ENCODE assay signal across 15 cellular contexts in genomic region chr2:176582183-176582582, GRCh38.
DNase-seq lines count a peak whose midpoint lies in the region; ATAC-seq, FAIRE-seq and TF ChIP-seq lines count a peak whose summit lies in the region.
"Had no signal": no experiment of that assay in that cellular context is flagged by ENCODE, and none has a peak within 500 bp of the region (broad histone marks: within the 10 kb centered on the region; RNA-seq: fewer than 3 reads in every experiment).

No MANE protein-coding gene starts in this region.

- peaks cover 1% of the 10 kb centered on the region for H3K36me3 Mint-ChIP-seq in activated T-helper 1 cell treated with anti-CD3 and anti-CD28 coated beads, Interleukin-12 subunit alpha, Interleukin-12 subunit beta, Interleukin-2, Interleukin-4 antibody, amounts not matched to agents 30 ng/mL and 10 ng/mL and 1 ng/mL, durations not matched to agents 14 hours and 24 hours and 36 hours (ENCODE audit: low read depth)

- CTCF ChIA-PET in A673 (lab: Charles Lee) (no interaction called here), PC-3 (lab: Charles Lee) (interaction anchor here (1.5 kb wide), 1 partner anchor 127 kb away, joined by 4 read pairs; no protein-coding TSS in a partner anchor)

- H3K79me2 ChIP-seq in PC-3 (ENCODE audit: low read length) (no peaks in the 10 kb centered on the region), osteoblast (ENCODE audit: insufficient read depth, low read length) (no peaks in the 10 kb centered on the region)

- H3K9me3 Mint-ChIP-seq in activated T-helper 1 cell treated with anti-CD3 and anti-CD28 coated beads, Interleukin-12 subunit alpha, Interleukin-12 subunit beta, Interleukin-2, Interleukin-4 antibody, amounts not matched to agents 30 ng/mL and 10 ng/mL and 1 ng/mL, durations not matched to agents 14 hours and 24 hours and 36 hours, result no peaks in the 10 kb centered on the region

- TF ChIP-seq CTCF in A673 (conservative IDR thresholded peaks at IDR 0.05; ENCODE audit: low read depth, low read length), result no peak
- TF ChIP-seq CTCF in PC-3 (conservative IDR thresholded peaks at IDR 0.05; ENCODE audit: low read depth, low read length), result no peak
- no peak for TF ChIP-seq CTCF in osteoblast (IDR thresholded peaks at IDR 0.05; ENCODE audit: extremely low read depth, low read depth, low read length)

- H3K4me1 ChIP-seq in A673 (ENCODE audit: insufficient read depth, low read length, poor library complexity, severe bottlenecking), result peaks cover 24% of the 10 kb centered on the region
- H3K4me1 ChIP-seq in PC-3 (ENCODE audit: insufficient read depth, low read length), result peaks cover 40% of the 10 kb centered on the region
- peaks cover 23% of the 10 kb centered on the region for H3K4me1 ChIP-seq in osteoblast (ENCODE audit: insufficient read depth, low read length)
- H3K4me1 ChIP-seq: Caco-2, HAP-1 had no signal

- H3K4me3 ChIP-seq in A673 (ENCODE audit: low read depth, low read length, poor library complexity, severe bottlenecking) (no peak overlapping the region), PC-3 (ENCODE audit: low read length) (no peak overlapping the region), osteoblast (ENCODE audit: insufficient read depth, low read length) (no peak overlapping the region)
- H3K4me3 ChIP-seq: HAP-1, K562, SJSA1 had no signal

- no peaks in the 10 kb centered on the region for H3K36me3 ChIP-seq in A673 (ENCODE audit: insufficient read depth, low read length, poor library complexity, severe bottlenecking)
- no peaks in the 10 kb centered on the region for H3K36me3 ChIP-seq in PC-3 (ENCODE audit: low read depth, low read length)
- H3K36me3 ChIP-seq in osteoblast (ENCODE audit: insufficient read depth, low read length), result no peaks in the 10 kb centered on the region
- H3K36me3 ChIP-seq: HAP-1, SJSA1 had no signal

- H2AFZ ChIP-seq in PC-3 (ENCODE audit: low read length), result no peak overlapping the region
- H2AFZ ChIP-seq in osteoblast (ENCODE audit: low read length), result no peak overlapping the region

- peaks cover 11% of the 10 kb centered on the region for H3F3A ChIP-seq in PC-3 (ENCODE audit: low read length, unreplicated experiment)

- H4K20me1 ChIP-seq in PC-3 (ENCODE audit: low read length) (no peaks in the 10 kb centered on the region), osteoblast (ENCODE audit: insufficient read depth, low read length) (no peaks in the 10 kb centered on the region)

- POLR2A ChIA-PET in A673 (lab: Charles Lee; ENCODE audit: low non-redundant PET) (no interaction called here), PC-3 (lab: Charles Lee; ENCODE audit: unreplicated experiment) (no interaction called here)

- no peaks in the 10 kb centered on the region for H3K9me2 ChIP-seq in PC-3 (replicated peaks; ENCODE audit: low read length)

- no peak overlapping the region for H3K27ac ChIP-seq in A673 (ENCODE audit: low read depth, low read length, poor library complexity, severe bottlenecking)
- peak overlapping the region; percentile 93 for H3K27ac ChIP-seq in PC-3 (ENCODE audit: low read length)
- peak overlapping the region; percentile 79 for H3K27ac ChIP-seq in osteoblast (ENCODE audit: low read depth, low read length)
- H3K27ac ChIP-seq: RWPE1, SJSA1 had no signal

- H3K4me1 Mint-ChIP-seq in activated T-helper 1 cell treated with anti-CD3 and anti-CD28 coated beads, Interleukin-12 subunit alpha, Interleukin-12 subunit beta, Interleukin-2, Interleukin-4 antibody, amounts not matched to agents 30 ng/mL and 10 ng/mL and 1 ng/mL, durations not matched to agents 14 hours and 24 hours and 36 hours (ENCODE audit: low read depth), result peaks cover 9% of the 10 kb centered on the region

- no peak overlapping the region for H3K9ac ChIP-seq in PC-3 (ENCODE audit: low read length)

- peak; percentile 9 for FAIRE-seq in islet of Langerhans (lab: Jason Lieb, UNC)
- FAIRE-seq: A204.1, K562 had no signal

- no peak overlapping the region for H3K4me3 Mint-ChIP-seq in activated T-helper 1 cell treated with anti-CD3 and anti-CD28 coated beads, Interleukin-12 subunit alpha, Interleukin-12 subunit beta, Interleukin-2, Interleukin-4 antibody, amounts not matched to agents 30 ng/mL and 10 ng/mL and 1 ng/mL, durations not matched to agents 14 hours and 24 hours and 36 hours

- no peak overlapping the region for H3K27ac Mint-ChIP-seq in activated T-helper 1 cell treated with anti-CD3 and anti-CD28 coated beads, Interleukin-12 subunit alpha, Interleukin-12 subunit beta, Interleukin-2, Interleukin-4 antibody, amounts not matched to agents 30 ng/mL and 10 ng/mL and 1 ng/mL, durations not matched to agents 14 hours and 24 hours and 36 hours

- H3K27me3 Mint-ChIP-seq in activated T-helper 1 cell treated with anti-CD3 and anti-CD28 coated beads, Interleukin-12 subunit alpha, Interleukin-12 subunit beta, Interleukin-2, Interleukin-4 antibody, amounts not matched to agents 30 ng/mL and 10 ng/mL and 1 ng/mL, durations not matched to agents 14 hours and 24 hours and 36 hours (ENCODE audit: insufficient read depth), result peaks cover 14% of the 10 kb centered on the region

- no peak for ATAC-seq in PC-3
- ATAC-seq in HG02798 (IDR thresholded peaks at IDR 0.05; ENCODE audit: poor library complexity, unreplicated experiment), result no peak
- ATAC-seq: K562 had no signal

- peak; percentile 30 for DNase-seq in A673 (ENCODE audit: low spot score)
- DNase-seq in PC-3, result no peak
- DNase-seq in osteoblast (ENCODE audit: insufficient read length, low spot score, missing footprints), result no peak
- DNase-seq in activated T-helper 1 cell treated with anti-CD3 and anti-CD28 coated beads, Interleukin-12 subunit alpha, Interleukin-12 subunit beta, Interleukin-2, Interleukin-4 antibody, amounts not matched to agents 30 ng/mL and 10 ng/mL and 1 ng/mL, durations not matched to agents 14 hours and 24 hours and 36 hours (ENCODE audit: low spot score), result no peak
- DNase-seq in NCI-H82 treated with DMSO at 0.1 percent for 48 hours (lab: John Stamatoyannopoulos, UW; ENCODE audit: unreplicated experiment), result no peak
- DNase-seq in LoVo (ENCODE audit: low spot score), result no peak
- DNase-seq: Caco-2, NCI-H1048 had no signal

- BruUV-seq in A673 (replicated peaks; lab: Mats Ljungman, UMichigan), result no TSS peak
- BruUV-seq in PC-3 (replicated peaks; lab: Mats Ljungman, UMichigan), result no TSS peak

- H3K27me3 ChIP-seq in A673 (replicated peaks; ENCODE audit: insufficient read depth, low read depth, low read length, poor library complexity) (no peaks in the 10 kb centered on the region), PC-3 (ENCODE audit: low read length) (no peaks in the 10 kb centered on the region), osteoblast (ENCODE audit: insufficient read depth, low read length) (no peaks in the 10 kb centered on the region)
- H3K27me3 ChIP-seq: SJSA1 had no signal

- H3K9me3 ChIP-seq in A673 (ENCODE audit: low read depth, low read length, poor library complexity, severe bottlenecking), result no peaks in the 10 kb centered on the region
- H3K9me3 ChIP-seq in PC-3 (ENCODE audit: low read length), result no peaks in the 10 kb centered on the region
- no peaks in the 10 kb centered on the region for H3K9me3 ChIP-seq in osteoblast (ENCODE audit: low read depth, low read length)
- H3K9me3 ChIP-seq: Caco-2, HAP-1, SJSA1 had no signal

- H3K4me2 ChIP-seq in PC-3 (ENCODE audit: low read length) (peak overlapping the region; percentile 81; the same call in 1 of the 2 replicates), osteoblast (ENCODE audit: insufficient read depth, low read length) (no peak overlapping the region)

- intact Hi-C loops in A673 (cut with micrococcal nuclease; ENCODE audit: unreplicated experiment) (no loop called here), PC-3 (cut with micrococcal nuclease) (no loop called here)
- intact Hi-C loops in activated T-helper 1 cell treated with anti-CD3 and anti-CD28 coated beads, Interleukin-12 subunit alpha, Interleukin-12 subunit beta, Interleukin-2, Interleukin-4 antibody, amounts not matched to agents 30 ng/mL and 10 ng/mL and 1 ng/mL, durations not matched to agents 14 hours and 24 hours and 36 hours (cut with micrococcal nuclease), result no loop called here
